7 cellular contexts compared by ENCODE assay signal in genomic region chr2:95990884-95991283, GRCh38. TPM values are rescaled to one million over a fixed set of nuclear protein-coding genes. Genes with fewer than 3 reads are reported as not detected.
DNase-seq lines count a peak whose midpoint lies in the region; ATAC-seq and TF ChIP-seq lines count a peak whose summit lies in the region.
"Not testable (repeated sequence)": the region's sequence is repeated elsewhere in the genome, so short reads cannot be mapped to it uniquely, and the experiment has no call there.

No MANE protein-coding gene starts in this region.

- not testable (repeated sequence) for H3K79me2 ChIP-seq in OCI-LY3 (ENCODE audit: low read length)

- not testable (repeated sequence) for H3K36me3 Mint-ChIP-seq in activated CD4-positive, alpha-beta memory T cell treated with anti-CD3 and anti-CD28 coated beads for 36 hours

- not testable (repeated sequence) for H2AFZ ChIP-seq in OCI-LY3 (ENCODE audit: low read depth, low read length)

- ATAC-seq in body of pancreas = not testable (repeated sequence)

- not testable (repeated sequence) for H3K4me1 ChIP-seq in OCI-LY3 (ENCODE audit: low read length); body of pancreas; mucosa of rectum (ENCODE audit: control insufficient read depth in 2 of 2, insufficient read depth in 2 of 2, low read length in 2 of 2)
- H3K4me1 ChIP-seq in esophagus squamous epithelium = peaks cover 0 to 10% (median 0%) of the 10 kb centered on the region in 3 donors

- H3K9me3 Mint-ChIP-seq in activated CD4-positive, alpha-beta memory T cell treated with anti-CD3 and anti-CD28 coated beads for 36 hours = not testable (repeated sequence)

- TF ChIP-seq CTCF in GM12865 (IDR thresholded peaks at IDR 0.05; ENCODE audit: insufficient read depth, low read depth, low read length, missing control alignments); OCI-LY3 (IDR thresholded peaks at IDR 0.05; ENCODE audit: low read depth, low read length); body of pancreas (IDR thresholded peaks at IDR 0.05); esophagus squamous epithelium (IDR thresholded peaks at IDR 0.05): not testable (repeated sequence)

- H4K20me1 ChIP-seq in OCI-LY3 (ENCODE audit: insufficient read depth, low read length) = not testable (repeated sequence)

- not testable (repeated sequence) for H3K27me3 Mint-ChIP-seq in activated CD4-positive, alpha-beta memory T cell treated with anti-CD3 and anti-CD28 coated beads for 36 hours

- H3K27ac Mint-ChIP-seq in activated CD4-positive, alpha-beta memory T cell treated with anti-CD3 and anti-CD28 coated beads for 36 hours = not testable (repeated sequence)

- H3K4me1 Mint-ChIP-seq in activated CD4-positive, alpha-beta memory T cell treated with anti-CD3 and anti-CD28 coated beads for 36 hours (ENCODE audit: low read depth) = not testable (repeated sequence)

- H3K9me3 ChIP-seq in OCI-LY3 (ENCODE audit: insufficient read depth, low read length); body of pancreas; esophagus squamous epithelium; mucosa of rectum (ENCODE audit: control insufficient read depth in 2 of 2, low read length in 2 of 2): not testable (repeated sequence)

- H3K4me3 ChIP-seq in GM12865 (ENCODE audit: low read depth, low read length) = peak overlapping the region; percentile 49
- peak overlapping the region; percentile 86 for H3K4me3 ChIP-seq in OCI-LY3 (ENCODE audit: low read length)
- not testable (repeated sequence) for H3K4me3 ChIP-seq in body of pancreas
- H3K4me3 ChIP-seq in esophagus squamous epithelium = peak overlapping the region in 3 of 4 donors; percentile 60 to 80 (median 63)
- peak overlapping the region; percentile 39 to 41 for H3K4me3 ChIP-seq in mucosa of rectum (ENCODE audit: low read length in 2 of 2)
- H3K4me3 ChIP-seq in skin epidermis = peak overlapping the region in 5 of 7 experiments; percentile 46 to 64 (median 59)

- DNase-seq in GM12865 (ENCODE audit: low read depth); esophagus squamous epithelium (lab: John Stamatoyannopoulos, UW): not testable (repeated sequence)
- DNase-seq in activated CD4-positive, alpha-beta memory T cell treated with anti-CD3 and anti-CD28 coated beads for 36 hours = peak; percentile 26
- DNase-seq in body of pancreas = peak; percentile 31 to 47 (median 38)

- not testable (repeated sequence) for H3K9ac ChIP-seq in OCI-LY3 (ENCODE audit: low read length); mucosa of rectum (ENCODE audit: low read depth in 1 of 2, low read length in 2 of 2)

- intact Hi-C loops in activated CD4-positive, alpha-beta memory T cell treated with anti-CD3 and anti-CD28 coated beads for 36 hours (cut with micrococcal nuclease) = loop anchor here (5.0 kb wide), 2 partner anchors 126 to 156 kb away; partner anchors contain the start of genes ADRA2B and DUSP2
- intact Hi-C loops in body of pancreas (cut with DNase I); esophagus squamous epithelium (cut with DNase I): not testable (repeated sequence)

- 1 to 8% methylated on average over 5 to 6 of the region's 6 CpGs for WGBS in body of pancreas, 2 donors
- WGBS in esophagus squamous epithelium, 2 donors = 2 to 3% methylated on average over 2 to 3 of the region's 6 CpGs

- not testable (repeated sequence) for TF ChIP-seq POLR2A in body of pancreas (IDR thresholded peaks at IDR 0.05); esophagus squamous epithelium (IDR thresholded peaks at IDR 0.05)

- H3K4me2 ChIP-seq in OCI-LY3 (ENCODE audit: low read length) = peak overlapping the region; percentile 43; the same call in 1 of the 2 replicates

- peak overlapping the region; percentile 68 for H3K4me3 Mint-ChIP-seq in activated CD4-positive, alpha-beta memory T cell treated with anti-CD3 and anti-CD28 coated beads for 36 hours

- POLR2A ChIA-PET in activated CD4-positive, alpha-beta memory T cell treated with anti-CD3 and anti-CD28 coated beads for 36 hours (lab: Charles Lee) = interaction anchor here (1.0 to 1.6 kb wide), 2 partner anchors 173 to 217 kb away, joined by 3 to 5 read pairs; partner anchors contain the start of gene STARD7

- H3K27ac ChIP-seq in OCI-LY3 (ENCODE audit: low read length); mucosa of rectum (ENCODE audit: low read depth in 2 of 2, low read length in 2 of 2): not testable (repeated sequence)
- H3K27ac ChIP-seq in body of pancreas (peak overlapping the region in 2 of 4 donors; percentile 86 to 90), esophagus squamous epithelium (peak overlapping the region in 1 of 4 donors; percentile 29), skin epidermis (peak overlapping the region in 1 of 21 experiments; percentile 62)

- not testable (repeated sequence) for H3K36me3 ChIP-seq in OCI-LY3 (replicated peaks; ENCODE audit: low read depth, low read length); body of pancreas (replicated peaks in 1 of 2; ENCODE audit: insufficient read depth in 1 of 2, low read depth in 2 of 2); esophagus squamous epithelium; mucosa of rectum (ENCODE audit: control insufficient read depth in 2 of 2, insufficient read depth in 2 of 2, low read length in 2 of 2)

- H3K27me3 ChIP-seq in OCI-LY3 (ENCODE audit: low read depth, low read length); body of pancreas; esophagus squamous epithelium; mucosa of rectum (ENCODE audit: control insufficient read depth in 2 of 2, insufficient read depth in 2 of 2, low read length in 2 of 2): not testable (repeated sequence)

- CTCF ChIA-PET in activated CD4-positive, alpha-beta memory T cell treated with anti-CD3 and anti-CD28 coated beads for 36 hours (lab: Charles Lee) = interaction anchor here (2.5 to 4.2 kb wide), 3 partner anchors 126 to 183 kb away, joined by 21 to 46 read pairs (median 30); partner anchors contain the start of gene ADRA2B

RNA-seq across cellular contexts. Expression of gene ANKRD36C, which starts 0.7 kb away (rescaled TPM):
- total RNA-seq in activated CD4-positive, alpha-beta memory T cell treated with anti-CD3 and anti-CD28 coated beads for 36 hours = 10 to 100 TPM; 32.4 to 37.3 TPM
- total RNA-seq in body of pancreas (10 to 100 TPM; 46.7 to 62.6 TPM), esophagus squamous epithelium (10 to 100 TPM in 2 of 4 donors, 1 to 10 TPM in 2; 4.1 to 29.4 (median 16.7) TPM)

RNA-seq across cellular contexts. Expression of gene GPAT2, which starts 43.8 kb away (rescaled TPM):
- total RNA-seq in activated CD4-positive, alpha-beta memory T cell treated with anti-CD3 and anti-CD28 coated beads for 36 hours = 10 to 100 TPM; 15.4 to 16.4 TPM
- 1 to 10 TPM; 1.6 to 2.0 TPM for total RNA-seq in body of pancreas
- 1 to 10 TPM in 1 of 4 donors, under 1 TPM in 3; 0.18 to 2.1 (median 0.48) TPM for total RNA-seq in esophagus squamous epithelium

Comparison
In these comparisons a context has a peak if more than half of its experiments do, and no peak if none do; other contexts are left out.
1. RNA of gene GPAT2, which starts 43.8 kb away (total RNA-seq): 15.4 to 16.4 TPM in activated CD4-positive, alpha-beta memory T cell treated with anti-CD3 and anti-CD28 coated beads for 36 hours; 1.6 to 2.0 TPM in body of pancreas and 0.18 to 2.1 TPM in esophagus squamous epithelium; every median in the first group is over 4 times any median in the second.